Comparison of ENCODE assay signal across 11 cellular contexts in the genomic region with DNA sequence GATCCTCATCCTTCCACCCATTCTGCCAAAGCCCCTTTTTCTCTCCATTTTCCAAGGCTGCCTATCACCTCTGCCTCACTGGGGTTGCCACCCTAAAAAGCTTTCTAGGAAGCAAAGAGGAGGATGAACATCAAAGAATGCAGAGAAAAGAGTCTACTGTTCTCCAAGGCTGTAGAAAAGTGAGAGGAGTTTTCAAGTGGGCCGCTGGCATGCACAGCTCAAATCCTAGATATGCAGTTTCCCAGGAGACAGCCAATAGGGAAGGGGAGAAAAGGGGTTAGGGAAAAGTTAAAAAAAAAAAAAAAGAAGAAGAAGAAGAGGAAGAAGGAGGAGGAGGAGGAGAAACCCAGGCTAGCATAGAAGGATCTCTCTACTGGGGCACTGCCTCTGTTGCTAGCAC. TPM values are rescaled to one million over a fixed set of nuclear protein-coding genes. Genes with fewer than 3 reads are reported as not detected.
A peak's percentile ranks its signal among the peaks of the same experiment; 100 is the strongest.
DNase-seq lines count a peak whose midpoint lies in the region; ATAC-seq and TF ChIP-seq lines count a peak whose summit lies in the region.
"Had no signal": no experiment of that assay in that cellular context is flagged by ENCODE, and none has a peak within 500 bp of the region (broad histone marks: within the 10 kb centered on the region; RNA-seq: fewer than 3 reads in every experiment).

No MANE protein-coding gene starts in this region.

- peak overlapping the region; percentile 96 to 100 (median 99) for H3K4me3 Mint-ChIP-seq in CD4-positive, alpha-beta memory T cell
- H3K4me3 Mint-ChIP-seq in GM23338 = no peak overlapping the region
- H3K4me3 Mint-ChIP-seq in activated naive CD8-positive, alpha-beta T cell treated with anti-CD3 and anti-CD28 coated beads, Interleukin-2, amount 10 ng/mL, durations not matched to agents 7 days and 5 days = peak overlapping the region; percentile 98
- H3K4me3 Mint-ChIP-seq: neural crest cell had no signal

- DNase-seq in CD4-positive, alpha-beta memory T cell = no peak
- DNase-seq in GM23338 (ENCODE audit: low spot score) (no peak), body of pancreas (no peak), NCI-H226 (no peak)
- DNase-seq in activated naive CD8-positive, alpha-beta T cell treated with anti-CD3 and anti-CD28 coated beads, Interleukin-2, amount 10 ng/mL, durations not matched to agents 7 days and 5 days = no peak
- DNase-seq: DMS153, NCI-H774 had no signal

- H3K4me2 ChIP-seq in GM23338 = no peak overlapping the region

- H3K79me2 ChIP-seq in GM23338 (replicated peaks; ENCODE audit: insufficient read depth) = no peaks in the 10 kb centered on the region

- no peaks in the 10 kb centered on the region for H3F3A ChIP-seq in GM23338 (replicated peaks; ENCODE audit: low read depth)

- WGBS in body of pancreas, 2 donors = 67 to 79% methylated on average over 1 of the region's 1 CpG

- H2AFZ ChIP-seq in GM23338 = peak overlapping the region; percentile 87

- no peaks in the 10 kb centered on the region for H3K9me3 ChIP-seq in CD4-positive, alpha-beta memory T cell (ENCODE audit: control insufficient read depth in 1 of 2, low read length in 2 of 2)
- H3K9me3 ChIP-seq in neutrophil (no peaks in the 10 kb centered on the region), body of pancreas (no peaks in the 10 kb centered on the region)

- no peak for TF ChIP-seq POLR2A in body of pancreas (IDR thresholded peaks at IDR 0.05)

- peak overlapping the region; percentile 94 to 99 (median 98) for H3K27ac Mint-ChIP-seq in CD4-positive, alpha-beta memory T cell
- H3K27ac Mint-ChIP-seq in GM23338 = no peak overlapping the region
- peak overlapping the region; percentile 98 for H3K27ac Mint-ChIP-seq in activated naive CD8-positive, alpha-beta T cell treated with anti-CD3 and anti-CD28 coated beads, Interleukin-2, amount 10 ng/mL, durations not matched to agents 7 days and 5 days

- peaks cover 3% of the 10 kb centered on the region; the same call in 1 of the 2 replicates for H3K9me2 ChIP-seq in GM23338 (ENCODE audit: insufficient read depth)

- peak overlapping the region; percentile 88 for H3K27ac ChIP-seq in CD4-positive, alpha-beta memory T cell (ENCODE audit: low read depth, low read length)
- H3K27ac ChIP-seq in GM23338 (ENCODE audit: low read depth) (no peak overlapping the region), neutrophil (peak overlapping the region; percentile 80), body of pancreas (no peak overlapping the region)

- H4K20me1 ChIP-seq in GM23338 (replicated peaks; ENCODE audit: insufficient read depth) = no peaks in the 10 kb centered on the region

- peak overlapping the region; percentile 81 to 90 for H3K4me3 ChIP-seq in CD4-positive, alpha-beta memory T cell (ENCODE audit: low read length in 2 of 2)
- no peak overlapping the region for H3K4me3 ChIP-seq in GM23338
- H3K4me3 ChIP-seq in neutrophil (ENCODE audit: low read depth in 1 of 2, low read length in 1 of 2) = peak overlapping the region; percentile 58 to 77
- no peak overlapping the region for H3K4me3 ChIP-seq in body of pancreas

- peaks cover 52 to 89% (median 70%) of the 10 kb centered on the region in 4 donors for H3K4me1 Mint-ChIP-seq in CD4-positive, alpha-beta memory T cell
- peaks cover 8% of the 10 kb centered on the region; the same call in 2 of the 3 replicates for H3K4me1 Mint-ChIP-seq in GM23338
- H3K4me1 Mint-ChIP-seq in activated naive CD8-positive, alpha-beta T cell treated with anti-CD3 and anti-CD28 coated beads, Interleukin-2, amount 10 ng/mL, durations not matched to agents 7 days and 5 days = peaks cover 51% of the 10 kb centered on the region
- H3K4me1 Mint-ChIP-seq: neural crest cell had no signal

- peaks cover 19 to 33% of the 10 kb centered on the region in 2 donors for H3K36me3 Mint-ChIP-seq in CD4-positive, alpha-beta memory T cell
- no peaks in the 10 kb centered on the region for H3K36me3 Mint-ChIP-seq in GM23338 (ENCODE audit: low read depth)
- peaks cover 36% of the 10 kb centered on the region for H3K36me3 Mint-ChIP-seq in activated naive CD8-positive, alpha-beta T cell treated with anti-CD3 and anti-CD28 coated beads, Interleukin-2, amount 10 ng/mL, durations not matched to agents 7 days and 5 days

- no peaks in the 10 kb centered on the region for H3K9me3 Mint-ChIP-seq in CD4-positive, alpha-beta memory T cell
- H3K9me3 Mint-ChIP-seq in GM23338 = no peaks in the 10 kb centered on the region
- no peaks in the 10 kb centered on the region for H3K9me3 Mint-ChIP-seq in activated naive CD8-positive, alpha-beta T cell treated with anti-CD3 and anti-CD28 coated beads, Interleukin-2, amount 10 ng/mL, durations not matched to agents 7 days and 5 days
- H3K9me3 Mint-ChIP-seq: neural crest cell had no signal

- no peaks in the 10 kb centered on the region for H3K27me3 Mint-ChIP-seq in CD4-positive, alpha-beta memory T cell
- peaks cover 3% of the 10 kb centered on the region for H3K27me3 Mint-ChIP-seq in GM23338 (ENCODE audit: insufficient read depth, low read depth, poor library complexity)
- H3K27me3 Mint-ChIP-seq in activated naive CD8-positive, alpha-beta T cell treated with anti-CD3 and anti-CD28 coated beads, Interleukin-2, amount 10 ng/mL, durations not matched to agents 7 days and 5 days = no peaks in the 10 kb centered on the region

- H3K27me3 ChIP-seq in CD4-positive, alpha-beta memory T cell (ENCODE audit: insufficient read depth, low read length) = no peaks in the 10 kb centered on the region
- H3K27me3 ChIP-seq in GM23338 (ENCODE audit: insufficient read depth) (no peaks in the 10 kb centered on the region), neutrophil (no peaks in the 10 kb centered on the region), body of pancreas (no peaks in the 10 kb centered on the region)

- ATAC-seq in GM23338 = no peak
- no peak for ATAC-seq in activated naive CD8-positive, alpha-beta T cell treated with anti-CD3 and anti-CD28 coated beads, Interleukin-2, amount 10 ng/mL, durations not matched to agents 7 days and 5 days (ENCODE audit: low read depth)
- no peak for ATAC-seq in body of pancreas
- no peak for ATAC-seq in HG02623 (IDR thresholded peaks at IDR 0.05; ENCODE audit: unreplicated experiment)
- no peak for ATAC-seq in HG03095 (IDR thresholded peaks at IDR 0.05; ENCODE audit: unreplicated experiment)

- CTCF ChIA-PET in CD4-positive, alpha-beta memory T cell (lab: Charles Lee; ENCODE audit: partially characterized antibody) = interaction anchor here (0.8 to 5.7 kb wide), 7 partner anchors 8 to 55 kb away, joined by 3 to 59 read pairs (median 7); partner anchors contain the start of gene FLVCR2

- POLR2A ChIA-PET in CD4-positive, alpha-beta memory T cell (lab: Charles Lee; ENCODE audit: partially characterized antibody) = interaction anchor here (0.7 to 13.8 kb wide), 11 partner anchors 9 to 189 kb away, joined by 3 to 292 read pairs (median 9); partner anchors contain the start of genes ERG28, FLVCR2 and TTLL5
- POLR2A ChIA-PET in activated naive CD8-positive, alpha-beta T cell treated with anti-CD3 and anti-CD28 coated beads, Interleukin-2, amount 10 ng/mL, durations not matched to agents 7 days and 5 days (lab: Charles Lee) = interaction anchor here (0.7 to 3.1 kb wide), 11 partner anchors 9 to 138 kb away, joined by 3 to 44 read pairs (median 5); partner anchors contain the start of genes ERG28 and TTLL5

- intact Hi-C loops in CD4-positive, alpha-beta memory T cell (cut with micrococcal nuclease) = loop anchor here (1.0 kb wide), 3 partner anchors 16 to 138 kb away; partner anchors contain the start of gene TTLL5
- intact Hi-C loops in body of pancreas (cut with DNase I) = no loop called here

- TF ChIP-seq CTCF in GM23338 (conservative IDR thresholded peaks at IDR 0.05; ENCODE audit: low read depth in 2 of 2) (no peak), neutrophil (IDR thresholded peaks at IDR 0.05) (no peak), body of pancreas (IDR thresholded peaks at IDR 0.05) (no peak)

- H3K4me1 ChIP-seq in CD4-positive, alpha-beta memory T cell (ENCODE audit: insufficient read depth, low read length) = peaks cover 74% of the 10 kb centered on the region
- H3K4me1 ChIP-seq in GM23338 (ENCODE audit: insufficient read depth) (peaks cover 7% of the 10 kb centered on the region; the same call in 1 of the 2 replicates), neutrophil (ENCODE audit: control insufficient read depth in 1 of 2, insufficient read depth in 1 of 2, low read depth in 1 of 2, low read length in 1 of 2) (peaks cover 30 to 34% of the 10 kb centered on the region in 2 experiments), body of pancreas (peaks cover 16% of the 10 kb centered on the region)

- no peaks in the 10 kb centered on the region for H3K36me3 ChIP-seq in CD4-positive, alpha-beta memory T cell (ENCODE audit: insufficient read depth, low read length)
- no peaks in the 10 kb centered on the region for H3K36me3 ChIP-seq in GM23338 (ENCODE audit: insufficient read depth)
- peaks cover 20% of the 10 kb centered on the region for H3K36me3 ChIP-seq in neutrophil
- H3K36me3 ChIP-seq in body of pancreas (replicated peaks in 1 of 2; ENCODE audit: insufficient read depth in 1 of 2, low read depth in 2 of 2) = no peaks in the 10 kb centered on the region

TF ChIP-seq in GM23338, 12 proteins besides CTCF, POLR2A, EP300 and RAD21 (continues in another document):
- TF ChIP-seq NANOG (IDR thresholded peaks at IDR 0.05; ENCODE audit: borderline replicate concordance) (no peak), CREB1 (CRISPR knock-in tag; IDR thresholded peaks at IDR 0.05; ENCODE audit: low read depth) (no peak)

RNA-seq across cellular contexts. Expression of gene BATF, which starts 0.7 kb away (rescaled TPM):
- 10 to 100 TPM; 17.1 to 20.6 TPM for total RNA-seq in CD4-positive, alpha-beta memory T cell
- 10 to 100 TPM; 46.6 to 53.8 TPM for polyA plus RNA-seq in CD4-positive, alpha-beta memory T cell
- total RNA-seq in GM23338 (2014; rRNA removed; shearing (Covaris generic)) = not detected in 2 replicates
- not detected in 2 replicates for polyA plus RNA-seq in GM23338 (2016; fragmentation: Nextera tagmentation; extraction: Ambion mirVana)
- total RNA-seq in activated naive CD8-positive, alpha-beta T cell treated with anti-CD3 and anti-CD28 coated beads, Interleukin-2, amount 10 ng/mL, durations not matched to agents 7 days and 5 days = 10 to 100 TPM; 31.3 to 34.1 TPM
- not detected for total RNA-seq in body of pancreas
- total RNA-seq: neural crest cell had no signal

RNA-seq across cellular contexts. Expression of gene FLVCR2, which starts 55.5 kb away (rescaled TPM):
- total RNA-seq in CD4-positive, alpha-beta memory T cell = 1 to 10 TPM; 3.0 to 4.1 TPM
- 1 to 10 TPM; 1.9 to 3.3 TPM for polyA plus RNA-seq in CD4-positive, alpha-beta memory T cell
- 3.1 and 3.3 TPM in 2 replicates for total RNA-seq in GM23338 (2014; rRNA removed; shearing (Covaris generic))
- polyA plus RNA-seq in GM23338 (2016; fragmentation: Nextera tagmentation; extraction: Ambion mirVana) = 1.4 and 3.4 TPM in 2 replicates
- total RNA-seq in activated naive CD8-positive, alpha-beta T cell treated with anti-CD3 and anti-CD28 coated beads, Interleukin-2, amount 10 ng/mL, durations not matched to agents 7 days and 5 days = 1 to 10 TPM in 1 of 2 experiments, under 1 TPM in 1; 0.74 to 5.0 TPM
- total RNA-seq in body of pancreas = 1 to 10 TPM in 1 of 2 donors, under 1 TPM in 1; under 0.01 to 1.3 TPM

Comparison
In these comparisons a context has a peak if more than half of its experiments do, and no peak if none do; other contexts are left out.
1. H3K27ac ChIP-seq: peak in CD4-positive, alpha-beta memory T cell (single experiment) and neutrophil (single experiment); none in GM23338 (single experiment) and body of pancreas (0 of 4).
2. H3K4me3 ChIP-seq: peak in CD4-positive, alpha-beta memory T cell (2 of 2) and neutrophil (2 of 2); none in GM23338 (single experiment) and body of pancreas (0 of 2).
3. RNA of gene BATF, which starts 0.7 kb away (total RNA-seq): 31.3 to 34.1 TPM in activated naive CD8-positive, alpha-beta T cell treated with anti-CD3 and anti-CD28 coated beads, Interleukin-2, amount 10 ng/mL, durations not matched to agents 7 days and 5 days and 17.1 to 20.6 TPM in CD4-positive, alpha-beta memory T cell; not detected in body of pancreas and not detected in GM23338; every median in the first group is over 10 times any median in the second.